In genomic region chr22:19291580-19292261, GRCh38 we compare ENCODE assay signal across 8 cellular contexts. TPM values are rescaled to one million over a fixed set of nuclear protein-coding genes. Genes with fewer than 3 reads are reported as not detected.
DNase-seq lines count a peak whose midpoint lies in the region; ATAC-seq and TF ChIP-seq lines count a peak whose summit lies in the region.

Gene CLTCL1 (minus strand): TSS chr22:19291719. CDS start chr22:19291641, 78 bp downstream.

- peak within 1 kb of the TSS; percentile 94 for H3K4me3 Mint-ChIP-seq in endothelial cell (ENCODE audit: unreplicated experiment)

- peaks cover 36% of the 10 kb centered on the region for H3K4me1 Mint-ChIP-seq in endothelial cell (ENCODE audit: unreplicated experiment)

- peak within 1 kb of the TSS; percentile 75 for H3K4me3 ChIP-seq in mesodermal cell (ENCODE audit: extremely low read depth, insufficient read depth, low read length, poor library complexity, severe bottlenecking)

- peaks cover 13% of the 10 kb centered on the region for H3K4me1 ChIP-seq in mesodermal cell (ENCODE audit: control insufficient read depth, insufficient read depth, low read length, poor library complexity, severe bottlenecking)

- H3K27ac Mint-ChIP-seq in endothelial cell (ENCODE audit: unreplicated experiment), result no peak within 1 kb of the TSS

- no peak within 1 kb of the TSS for H3K27ac ChIP-seq in mesodermal cell (ENCODE audit: low read depth, low read length, severe bottlenecking)

- TF ChIP-seq CTCF in endothelial cell (IDR thresholded peaks at IDR 0.05; ENCODE audit: unreplicated experiment), result no peak

- H3K9me3 ChIP-seq in mesodermal cell (ENCODE audit: control insufficient read depth, low read length), result no peaks in the 10 kb centered on the region

- no peaks in the 10 kb centered on the region for H3K36me3 ChIP-seq in mesodermal cell (ENCODE audit: control insufficient read depth, insufficient read depth, low read length)

- peaks cover 6% of the 10 kb centered on the region for H3K27me3 Mint-ChIP-seq in endothelial cell (ENCODE audit: unreplicated experiment)

- no peaks in the 10 kb centered on the region for H3K36me3 Mint-ChIP-seq in endothelial cell (ENCODE audit: low read depth, unreplicated experiment)

- DNase-seq in GF-D8 (lab: John Stamatoyannopoulos, UW) (peak; percentile 26), NCI-H748 treated with DMSO at 0.1 percent for 48 hours (lab: John Stamatoyannopoulos, UW) (peak; percentile 59), endothelial cell (ENCODE audit: low spot score) (peak; percentile 91)
- DNase-seq in activated CD8-positive, alpha-beta memory T cell treated with anti-CD3 and anti-CD28 coated beads, Interleukin-2, amount 50 U/mL, for 1 hour (ENCODE audit: extremely low read depth), result peak; percentile 31
- peak; percentile 59 for DNase-seq in stimulated activated CD8-positive, alpha-beta memory T cell treated with anti-CD3 and anti-CD28 coated beads, Interleukin-12 subunit alpha, Interleukin-12 subunit beta, amount 100 ng/mL, for 4 hours (ENCODE audit: low read depth)

- WGBS in mesodermal cell (ENCODE audit: insufficient coverage in 2 of 2), 2 experiments, result 2% methylated on average over 35 to 37 of the region's 65 CpGs

- ATAC-seq in HG02885 (IDR thresholded peaks at IDR 0.05; ENCODE audit: poor library complexity, unreplicated experiment) (peak; percentile 62), GM21447 (IDR thresholded peaks at IDR 0.05; ENCODE audit: unreplicated experiment) (no peak)

- H3K9me3 Mint-ChIP-seq in endothelial cell (ENCODE audit: unreplicated experiment), result no peaks in the 10 kb centered on the region

RNA-seq across cellular contexts. Expression of gene CLTCL1, which starts in this region (rescaled TPM):
- total RNA-seq in endothelial cell (ENCODE audit: unreplicated experiment), result 13.5 TPM
- 6.9 TPM for polyA plus RNA-seq in mesodermal cell (2013, experiment 1 of 2)
- 8.1 TPM for polyA plus RNA-seq in mesodermal cell (2013, experiment 2 of 2)

Comparison
In these comparisons a context has a peak if more than half of its experiments do, and no peak if none do; other contexts are left out.
1. DNase-seq: peak in every context shown above with its lines; median percentile 91 in endothelial cell; 59 in NCI-H748 treated with DMSO at 0.1 percent for 48 hours; 59 in stimulated activated CD8-positive, alpha-beta memory T cell treated with anti-CD3 and anti-CD28 coated beads, Interleukin-12 subunit alpha, Interleukin-12 subunit beta, amount 100 ng/mL, for 4 hours; 31 in activated CD8-positive, alpha-beta memory T cell treated with anti-CD3 and anti-CD28 coated beads, Interleukin-2, amount 50 U/mL, for 1 hour; 26 in GF-D8.